8 cellular contexts compared by ENCODE assay signal in genomic region chr16:29318575-29318974, GRCh38.
DNase-seq lines count a peak whose midpoint lies in the region; ATAC-seq and TF ChIP-seq lines count a peak whose summit lies in the region.
"Not testable (repeated sequence)": the region's sequence is repeated elsewhere in the genome, so short reads cannot be mapped to it uniquely, and the experiment has no call there.

No MANE protein-coding gene starts in this region.

- not testable (repeated sequence) for H2AFZ ChIP-seq in PC-3 (ENCODE audit: low read length)

- POLR2A ChIA-PET in PC-3 (lab: Charles Lee; ENCODE audit: unreplicated experiment); activated CD8-positive, alpha-beta T cell treated with anti-CD3 and anti-CD28 coated beads for 36 hours (lab: Charles Lee): not testable (repeated sequence)

- intact Hi-C loops in PC-3 (cut with micrococcal nuclease); activated CD8-positive, alpha-beta T cell treated with anti-CD3 and anti-CD28 coated beads for 36 hours (cut with micrococcal nuclease); left cardiac atrium (cut with DNase I): not testable (repeated sequence)

- not testable (repeated sequence) for H3K9me3 Mint-ChIP-seq in activated CD8-positive, alpha-beta T cell treated with anti-CD3 and anti-CD28 coated beads for 36 hours; nephron

- not testable (repeated sequence) for BruUV-seq in PC-3 (replicated peaks; lab: Mats Ljungman, UMichigan)

- ATAC-seq in PC-3 = not testable (repeated sequence)
- ATAC-seq in activated CD8-positive, alpha-beta T cell treated with anti-CD3 and anti-CD28 coated beads for 36 hours = peak; percentile 62
- ATAC-seq in left cardiac atrium = peak; percentile 53 to 77
- ATAC-seq in stimulated activated naive CD8-positive, alpha-beta T cell treated with anti-CD3 and anti-CD28 coated beads, Interleukin-15, Interleukin-2, amounts not matched to agents 100 U/mL and 50 U/mL, for 24 hours = peak; percentile 62

- H3K9me2 ChIP-seq in PC-3 (replicated peaks; ENCODE audit: low read length) = not testable (repeated sequence)

- not testable (repeated sequence) for H3K9ac ChIP-seq in PC-3 (ENCODE audit: low read length)

- not testable (repeated sequence) for H3K27me3 ChIP-seq in PC-3 (ENCODE audit: low read length)

- H3K79me2 ChIP-seq in PC-3 (ENCODE audit: low read length) = not testable (repeated sequence)

- not testable (repeated sequence) for H3K27ac ChIP-seq in PC-3 (ENCODE audit: low read length)

- peak; percentile 20 for TF ChIP-seq CTCF in AG09309 (IDR thresholded peaks at IDR 0.05; ENCODE audit: control insufficient read depth, insufficient read depth, low read depth, low read length, missing control alignments)
- not testable (repeated sequence) for TF ChIP-seq CTCF in PC-3 (conservative IDR thresholded peaks at IDR 0.05; ENCODE audit: low read depth, low read length); activated CD8-positive, alpha-beta T cell treated with anti-CD3 and anti-CD28 coated beads for 36 hours (IDR thresholded peaks at IDR 0.05); nephron (IDR thresholded peaks at IDR 0.05; ENCODE audit: unreplicated experiment in 3 of 3)
- TF ChIP-seq CTCF in choroid plexus epithelial cell (conservative IDR thresholded peaks at IDR 0.05; ENCODE audit: low read depth, low read length) = peak; percentile 42

- H3K27me3 Mint-ChIP-seq in activated CD8-positive, alpha-beta T cell treated with anti-CD3 and anti-CD28 coated beads for 36 hours; nephron (ENCODE audit: low read depth): not testable (repeated sequence)

- not testable (repeated sequence) for H3K27ac Mint-ChIP-seq in activated CD8-positive, alpha-beta T cell treated with anti-CD3 and anti-CD28 coated beads for 36 hours
- peak overlapping the region in 2 of 3 experiments; percentile 58 to 81 for H3K27ac Mint-ChIP-seq in nephron

- not testable (repeated sequence) for H3F3A ChIP-seq in PC-3 (ENCODE audit: low read length, unreplicated experiment)

- not testable (repeated sequence) for H3K9me3 ChIP-seq in PC-3 (ENCODE audit: low read length)

- H3K4me1 ChIP-seq in PC-3 (ENCODE audit: insufficient read depth, low read length) = not testable (repeated sequence)

- H3K4me2 ChIP-seq in PC-3 (ENCODE audit: low read length) = not testable (repeated sequence)

- not testable (repeated sequence) for H3K4me1 Mint-ChIP-seq in activated CD8-positive, alpha-beta T cell treated with anti-CD3 and anti-CD28 coated beads for 36 hours (ENCODE audit: low read depth)
- H3K4me1 Mint-ChIP-seq in nephron = peaks cover 42% of the 10 kb centered on the region

- not testable (repeated sequence) for H3K4me3 Mint-ChIP-seq in activated CD8-positive, alpha-beta T cell treated with anti-CD3 and anti-CD28 coated beads for 36 hours; nephron

- DNase-seq in AG09309 (ENCODE audit: low read depth) = peak; percentile 41
- peak; percentile 73 for DNase-seq in HCEC 1CT
- DNase-seq in PC-3 = peak; percentile 3
- DNase-seq in activated CD8-positive, alpha-beta T cell treated with anti-CD3 and anti-CD28 coated beads for 36 hours = peak; percentile 29
- peak; percentile 82 for DNase-seq in choroid plexus epithelial cell (ENCODE audit: low read depth)
- peak; percentile 71 for DNase-seq in left cardiac atrium
- not testable (repeated sequence) for DNase-seq in stimulated activated naive CD8-positive, alpha-beta T cell treated with anti-CD3 and anti-CD28 coated beads, Interleukin-15, Interleukin-2, amounts not matched to agents 100 U/mL and 50 U/mL, for 24 hours

- H3K36me3 ChIP-seq in PC-3 (ENCODE audit: low read depth, low read length) = not testable (repeated sequence)

- not testable (repeated sequence) for H3K4me3 ChIP-seq in AG09309 (ENCODE audit: control insufficient read depth, low read depth, low read length); PC-3 (ENCODE audit: low read length); choroid plexus epithelial cell (ENCODE audit: low read depth, low read length)

- not testable (repeated sequence) for H3K36me3 Mint-ChIP-seq in activated CD8-positive, alpha-beta T cell treated with anti-CD3 and anti-CD28 coated beads for 36 hours (ENCODE audit: low read depth); nephron (ENCODE audit: low read depth)

- CTCF ChIA-PET in PC-3 (lab: Charles Lee); activated CD8-positive, alpha-beta T cell treated with anti-CD3 and anti-CD28 coated beads for 36 hours (lab: Charles Lee): not testable (repeated sequence)

- not testable (repeated sequence) for H4K20me1 ChIP-seq in PC-3 (ENCODE audit: low read length)
